Comparison of ENCODE assay signal across 8 cellular contexts in genomic region chr2:27431395-27431794, GRCh38. TPM values are rescaled to one million over a fixed set of nuclear protein-coding genes. Genes with fewer than 3 reads are reported as not detected.
DNase-seq lines count a peak whose midpoint lies in the region; ATAC-seq and TF ChIP-seq lines count a peak whose summit lies in the region.

No MANE protein-coding gene starts in this region.

- H3K4me3 ChIP-seq in fibroblast of the aortic adventitia (ENCODE audit: low read depth, low read length): no peak overlapping the region

- DNase-seq in stimulated activated CD4-positive, alpha-beta T cell treated with anti-CD3 and anti-CD28 coated beads, Interleukin-2, amount 100 ng/mL, for 4 hours (ENCODE audit: low read depth): peak; percentile 30
- DNase-seq in stimulated activated CD4-positive, alpha-beta T cell treated with anti-CD3 and anti-CD28 coated beads, Interleukin-2, amount 100 ng/mL, for 48 hours: no peak
- DNase-seq in activated CD4-positive, alpha-beta T cell treated with anti-CD3 and anti-CD28 coated beads, Interleukin-2, amount 50 U/mL, for 48 hours: peak; percentile 22 to 31
- peak; percentile 26 for DNase-seq in fibroblast of the aortic adventitia (ENCODE audit: low read depth)
- no peak for DNase-seq in occipital lobe (lab: John Stamatoyannopoulos, UW)
- DNase-seq in globus pallidus (ENCODE audit: low spot score): no peak

- no peak for TF ChIP-seq CTCF in fibroblast of the aortic adventitia (IDR thresholded peaks at IDR 0.05; ENCODE audit: insufficient read depth, low read length)

- ATAC-seq in HG03442 (IDR thresholded peaks at IDR 0.05; ENCODE audit: unreplicated experiment) (no peak), HG02588 (IDR thresholded peaks at IDR 0.05; ENCODE audit: unreplicated experiment) (no peak)

RNA-seq across cellular contexts. Expression of gene NRBP1, which starts 3.0 kb away (rescaled TPM):
- total RNA-seq in fibroblast of the aortic adventitia (ENCODE audit: low replicate concordance) (40.1 and 118 TPM in 2 replicates), occipital lobe (58.8 TPM)

RNA-seq across cellular contexts. Expression of gene KRTCAP3, which starts 10.8 kb away (rescaled TPM):
- total RNA-seq in fibroblast of the aortic adventitia (ENCODE audit: low replicate concordance): not detected in 2 replicates
- not detected for total RNA-seq in occipital lobe

RNA-seq across cellular contexts. Expression of gene PPM1G, which starts 22.0 kb away (rescaled TPM):
- total RNA-seq in fibroblast of the aortic adventitia (ENCODE audit: low replicate concordance) (62.2 and 146 TPM in 2 replicates), occipital lobe (58.0 TPM)

RNA-seq across cellular contexts. Expression of gene ZNF513, which starts 50.9 kb away (rescaled TPM):
- 7.3 and 19.2 TPM in 2 replicates for total RNA-seq in fibroblast of the aortic adventitia (ENCODE audit: low replicate concordance)
- total RNA-seq in occipital lobe: 12.0 TPM

RNA-seq across cellular contexts. Expression of gene IFT172, which starts 58.1 kb away (rescaled TPM):
- total RNA-seq in fibroblast of the aortic adventitia (ENCODE audit: low replicate concordance) (24.4 and 25.7 TPM in 2 replicates), occipital lobe (28.5 TPM)

Comparison
In these comparisons a context has a peak if more than half of its experiments do, and no peak if none do; other contexts are left out.
1. DNase-seq: peak in stimulated activated CD4-positive, alpha-beta T cell treated with anti-CD3 and anti-CD28 coated beads, Interleukin-2, amount 100 ng/mL, for 4 hours (single experiment), activated CD4-positive, alpha-beta T cell treated with anti-CD3 and anti-CD28 coated beads, Interleukin-2, amount 50 U/mL, for 48 hours (2 of 2) and fibroblast of the aortic adventitia (single experiment); none in stimulated activated CD4-positive, alpha-beta T cell treated with anti-CD3 and anti-CD28 coated beads, Interleukin-2, amount 100 ng/mL, for 48 hours (0 of 2), occipital lobe (single experiment) and globus pallidus (single experiment).